ENCODE assay signal across 26 cellular contexts in genomic region chr1:217087981-217088380, GRCh38.
DNase-seq lines count a peak whose midpoint lies in the region; ATAC-seq lines count a peak whose summit lies in the region.
"Had no signal": no experiment of that assay in that cellular context is flagged by ENCODE, and none has a peak within 500 bp of the region (broad histone marks: within the 10 kb centered on the region; RNA-seq: fewer than 3 reads in every experiment).

No MANE protein-coding gene starts in this region.

- H3K27me3 ChIP-seq in neuron (ENCODE audit: insufficient read depth, low read length), result no peaks in the 10 kb centered on the region
- H3K27me3 ChIP-seq: ovary had no signal

- H3K4me3 Mint-ChIP-seq in stimulated activated effector memory CD8-positive, alpha-beta T cell treated with anti-CD3 and anti-CD28 coated beads, Interleukin-12 subunit alpha, Interleukin-12 subunit beta, amount 100 ng/mL, for 72 hours, result no peak overlapping the region
- H3K4me3 Mint-ChIP-seq: activated CD4-positive, alpha-beta memory T cell treated with anti-CD3 and anti-CD28 coated beads for 36 hours; CD4-positive, alpha-beta T cell; naive thymus-derived CD8-positive, alpha-beta T cell; stimulated activated naive CD8-positive, alpha-beta T cell treated with anti-CD3 and anti-CD28 coated beads, Interleukin-15, Interleukin-2, amounts not matched to agents 100 ng/mL and 50 ng/mL, for 24 hours had no signal

- H3K4me1 Mint-ChIP-seq in stimulated activated effector memory CD8-positive, alpha-beta T cell treated with anti-CD3 and anti-CD28 coated beads, Interleukin-12 subunit alpha, Interleukin-12 subunit beta, amount 100 ng/mL, for 72 hours, result no peaks in the 10 kb centered on the region

- no peak overlapping the region for H3K27ac Mint-ChIP-seq in stimulated activated effector memory CD8-positive, alpha-beta T cell treated with anti-CD3 and anti-CD28 coated beads, Interleukin-12 subunit alpha, Interleukin-12 subunit beta, amount 100 ng/mL, for 72 hours
- H3K27ac Mint-ChIP-seq: activated CD4-positive, alpha-beta memory T cell treated with anti-CD3 and anti-CD28 coated beads for 36 hours; activated T-cell treated with anti-CD3 and anti-CD28 coated beads, Interleukin-2, amount 50 U/mL, for 72 hours; CD4-positive, alpha-beta T cell; naive thymus-derived CD8-positive, alpha-beta T cell; stimulated activated naive CD8-positive, alpha-beta T cell treated with anti-CD3 and anti-CD28 coated beads, Interleukin-15, Interleukin-2, amounts not matched to agents 100 ng/mL and 50 ng/mL, for 24 hours had no signal

- in situ Hi-C loops in G401 (cut with HindIII; ENCODE audit: low sequenced_read_pairs), result no loop called here

- no peaks in the 10 kb centered on the region for H3K9me3 ChIP-seq in neuron (ENCODE audit: low read length)
- H3K9me3 ChIP-seq: HAP-1, ovary, spleen, tibial artery had no signal

- H3K4me1 ChIP-seq in neuron (ENCODE audit: insufficient read depth, low read length), result peaks cover 14% of the 10 kb centered on the region
- H3K4me1 ChIP-seq: HAP-1 had no signal

- H3K9me3 Mint-ChIP-seq in stimulated activated effector memory CD8-positive, alpha-beta T cell treated with anti-CD3 and anti-CD28 coated beads, Interleukin-12 subunit alpha, Interleukin-12 subunit beta, amount 100 ng/mL, for 72 hours, result no peaks in the 10 kb centered on the region
- H3K9me3 Mint-ChIP-seq: activated CD4-positive, alpha-beta memory T cell treated with anti-CD3 and anti-CD28 coated beads for 36 hours; stimulated activated naive CD8-positive, alpha-beta T cell treated with anti-CD3 and anti-CD28 coated beads, Interleukin-15, Interleukin-2, amounts not matched to agents 100 ng/mL and 50 ng/mL, for 24 hours had no signal

- peak; percentile 29 for DNase-seq in G401 (ENCODE audit: low spot score)
- DNase-seq in astrocyte of the hippocampus (ENCODE audit: low read depth, low spot score), result peak; percentile 40
- peak; percentile 47 for DNase-seq in globus pallidus (ENCODE audit: low spot score)
- DNase-seq in GF-D8 (lab: John Stamatoyannopoulos, UW), result no peak
- DNase-seq in stimulated activated effector memory CD8-positive, alpha-beta T cell treated with anti-CD3 and anti-CD28 coated beads, Interleukin-12 subunit alpha, Interleukin-12 subunit beta, amount 100 ng/mL, for 72 hours (ENCODE audit: low spot score in 2 of 2), result no peak
- DNase-seq in SK-N-DZ (ENCODE audit: low spot score), result no peak
- DNase-seq: activated CD4-positive, alpha-beta memory T cell treated with anti-CD3 and anti-CD28 coated beads for 36 hours; activated CD4-positive, alpha-beta T cell treated with anti-CD3 and anti-CD28 coated beads for 1 hour; activated naive CD4-positive, alpha-beta T cell treated with Interleukin-2 at 50 U/mL for 16 hours; activated T-cell treated with anti-CD3 and anti-CD28 coated beads, Interleukin-2, amount 50 U/mL, for 72 hours; AML-193; CD4-positive, alpha-beta T cell; islet precursor cell; MV-4-11; naive thymus-derived CD8-positive, alpha-beta T cell; NCI-H1436 treated with DMSO at 0.1 percent for 48 hours; NCI-H345; ovary; spleen; stimulated activated CD4-positive, alpha-beta T cell treated with anti-CD3 and anti-CD28 coated beads, Interleukin-2, amount 100 ng/mL, for 24 hours; tibial artery had no signal

- no peaks in the 10 kb centered on the region for H3K36me3 Mint-ChIP-seq in stimulated activated effector memory CD8-positive, alpha-beta T cell treated with anti-CD3 and anti-CD28 coated beads, Interleukin-12 subunit alpha, Interleukin-12 subunit beta, amount 100 ng/mL, for 72 hours
- H3K36me3 Mint-ChIP-seq: activated CD4-positive, alpha-beta memory T cell treated with anti-CD3 and anti-CD28 coated beads for 36 hours had no signal

- no peak for ATAC-seq in stimulated activated effector memory CD8-positive, alpha-beta T cell treated with anti-CD3 and anti-CD28 coated beads, Interleukin-12 subunit alpha, Interleukin-12 subunit beta, amount 100 ng/mL, for 72 hours
- ATAC-seq in GM19023 (IDR thresholded peaks at IDR 0.05; ENCODE audit: unreplicated experiment), result no peak
- ATAC-seq: activated T-cell treated with anti-CD3 and anti-CD28 coated beads, Interleukin-2, amount 50 U/mL, for 72 hours; GM12878; naive thymus-derived CD8-positive, alpha-beta T cell had no signal

- H3K36me3 ChIP-seq in neuron (ENCODE audit: insufficient read depth, low read length), result no peaks in the 10 kb centered on the region
- H3K36me3 ChIP-seq: HAP-1, ovary, spleen, tibial artery had no signal

- peak overlapping the region; percentile 30 for H2AFZ ChIP-seq in neuron (ENCODE audit: low read depth, low read length)

- H3K4me3 ChIP-seq in neuron (ENCODE audit: low read length), result no peak overlapping the region
- H3K4me3 ChIP-seq: GM12878, HAP-1, ovary, tibial artery had no signal

Comparison
In these comparisons a context has a peak if more than half of its experiments do, and no peak if none do; other contexts are left out.
1. DNase-seq: peak in G401 (single experiment), astrocyte of the hippocampus (single experiment) and globus pallidus (single experiment); none in GF-D8 (single experiment), stimulated activated effector memory CD8-positive, alpha-beta T cell treated with anti-CD3 and anti-CD28 coated beads, Interleukin-12 subunit alpha, Interleukin-12 subunit beta, amount 100 ng/mL, for 72 hours (0 of 2) and SK-N-DZ (single experiment).